Comparison of ENCODE assay signal across 23 cellular contexts in the genomic region with DNA sequence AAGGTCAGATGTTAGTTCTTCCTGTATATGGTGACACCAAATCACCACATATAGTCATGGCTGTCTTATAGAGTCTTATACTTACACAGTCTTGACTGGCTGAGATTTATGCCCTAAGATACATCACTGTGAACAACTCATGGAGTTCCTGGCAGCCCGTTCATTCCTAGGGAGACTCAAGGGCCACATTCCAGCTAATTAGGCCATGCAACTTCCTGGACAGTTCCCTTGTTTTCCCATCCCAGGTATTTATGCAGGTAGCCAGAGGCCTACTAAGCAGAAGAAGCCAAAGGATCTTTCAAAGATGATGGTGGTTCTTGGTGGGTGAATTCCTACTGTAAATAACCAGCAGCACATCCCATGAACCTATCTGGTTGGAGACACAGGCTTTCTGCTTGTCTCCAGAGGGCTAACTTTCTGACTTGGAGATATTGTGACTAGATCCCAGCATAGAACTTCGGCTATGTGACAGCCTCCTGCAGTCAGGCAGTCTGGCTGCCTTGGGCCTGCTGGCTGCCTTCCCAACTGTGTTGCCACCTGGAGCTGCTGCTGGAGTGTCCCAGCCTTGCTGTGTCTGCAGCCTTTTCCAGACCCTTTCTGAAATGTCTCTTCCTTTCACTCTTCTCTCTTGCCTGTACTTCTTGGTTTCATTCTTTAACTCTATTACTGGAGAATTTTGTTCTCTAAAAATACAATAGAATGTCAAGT.
"Had no signal": no experiment of that assay in that cellular context is flagged by ENCODE, and none has a peak within 500 bp of the region (broad histone marks: within the 10 kb centered on the region; RNA-seq: fewer than 3 reads in every experiment).

No MANE protein-coding gene starts in this region.

- ATAC-seq: activated CD8-positive, alpha-beta memory T cell treated with anti-CD3 and anti-CD28 coated beads, Interleukin-2, amount 10 ng/mL, durations not matched to agents 7 days and 5 days; Panc1 had no signal

- DNase-seq: activated CD4-positive, alpha-beta T cell treated with anti-CD3 and anti-CD28 coated beads for 48 hours; activated CD4-positive, alpha-beta T cell treated with anti-CD3 and anti-CD28 coated beads, Interleukin-2, amount 50 U/mL, for 4 hours; activated CD4-positive, CD25-positive, alpha-beta regulatory T cell treated with anti-CD3 and anti-CD28 coated beads, Interleukin-2, amount 50 U/mL, for 72 hours; activated CD8-positive, alpha-beta memory T cell treated with anti-CD3 and anti-CD28 coated beads, Interleukin-2, amount 10 ng/mL, durations not matched to agents 7 days and 5 days; activated effector memory CD4-positive, alpha-beta T cell treated with Interleukin-2 at 50 U/mL for 16 hours; activated naive CD4-positive, alpha-beta T cell; activated T-cell treated with anti-CD3 and anti-CD28 coated beads, Interleukin-2, amount 50 U/mL, for 24 hours; aorta; central memory CD4-positive, alpha-beta T cell; MM.1S; NCI-H1105; NCI-H1436; NCI-H1694 treated with DMSO at 0.1 percent for 48 hours; NCI-H2029 treated with DMSO at 0.1 percent for 48 hours; NCI-H2227 treated with DMSO at 0.1 percent for 48 hours; NCI-H446 treated with DMSO at 0.1 percent for 48 hours; NCI-H524 treated with DMSO at 0.1 percent for 48 hours; NCI-H774; NK-92 treated with Interleukin-12 subunit alpha and Interleukin-12 subunit beta, amount 100 ng/mL, for 24 hours; OCI-M1; SHP77 treated with DMSO at 0.1 percent for 48 hours had no signal

- H3K27ac ChIP-seq: RWPE1 had no signal
